In genomic region chr1:37456614-37457013, GRCh38 we compare ENCODE assay signal across 2 cellular contexts.
TF ChIP-seq lines count a peak whose summit lies in the region.

No MANE protein-coding gene starts in this region.

TF ChIP-seq in K562, 482 proteins besides CTCF, POLR2A, EP300 and RAD21:
- TF ChIP-seq ASH1L (IDR thresholded peaks at IDR 0.05; ENCODE audit: borderline replicate concordance, low read depth, partially characterized antibody) (no peak), ZNF77 (CRISPR knock-in tag; IDR thresholded peaks at IDR 0.05) (no peak), RBM25 (IDR thresholded peaks at IDR 0.05; ENCODE audit: low read depth, low read length, severe bottlenecking) (peak; percentile 82), PPARD (CRISPR knock-in tag; IDR thresholded peaks at IDR 0.05) (no peak), ZFP36 (IDR thresholded peaks at IDR 0.05; ENCODE audit: low read depth, low read length, partially characterized antibody) (peak; percentile 65), MAFK (IDR thresholded peaks at IDR 0.05; ENCODE audit: low read length) (no peak), NR2C2 (CRISPR knock-in tag; IDR thresholded peaks at IDR 0.05) (no peak), NR2C2 (tag; IDR thresholded peaks at IDR 0.05) (no peak)

TF ChIP-seq in SK-N-SH treated with all-trans-retinoic acid at 6 μM for 48 hours, 23 proteins besides CTCF, POLR2A, EP300 and RAD21:
- TF ChIP-seq ZFP3 (CRISPR knock-in tag; IDR thresholded peaks at IDR 0.05) = no peak
- no peak for TF ChIP-seq ISL1 (CRISPR knock-in tag; IDR thresholded peaks at IDR 0.05)
- no peak for TF ChIP-seq RARB (CRISPR knock-in tag; IDR thresholded peaks at IDR 0.05)
- no peak for TF ChIP-seq CSRNP3 (CRISPR knock-in tag; IDR thresholded peaks at IDR 0.05)
- no peak for TF ChIP-seq TOX (CRISPR knock-in tag; IDR thresholded peaks at IDR 0.05; ENCODE audit: borderline replicate concordance)
- TF ChIP-seq CSDC2 (CRISPR knock-in tag; IDR thresholded peaks at IDR 0.05) = no peak
- no peak for TF ChIP-seq ARNTL (CRISPR knock-in tag; IDR thresholded peaks at IDR 0.05; ENCODE audit: borderline replicate concordance, low read depth)
- no peak for TF ChIP-seq ESRRG (CRISPR knock-in tag; IDR thresholded peaks at IDR 0.05)
- TF ChIP-seq ZC3H10 (CRISPR knock-in tag; IDR thresholded peaks at IDR 0.05) = no peak
- no peak for TF ChIP-seq BACH2 (CRISPR knock-in tag; IDR thresholded peaks at IDR 0.05; ENCODE audit: borderline replicate concordance)
- no peak for TF ChIP-seq PATZ1 (CRISPR knock-in tag; IDR thresholded peaks at IDR 0.05; ENCODE audit: borderline replicate concordance)
- TF ChIP-seq SNAI2 (CRISPR knock-in tag; IDR thresholded peaks at IDR 0.05) = no peak
- TF ChIP-seq TSHZ2 (CRISPR knock-in tag; IDR thresholded peaks at IDR 0.05) = no peak
- no peak for TF ChIP-seq ZNF565 (CRISPR knock-in tag; conservative IDR thresholded peaks at IDR 0.05; ENCODE audit: low read depth)
- TF ChIP-seq TCF4 (CRISPR knock-in tag; IDR thresholded peaks at IDR 0.05; ENCODE audit: borderline replicate concordance) = no peak
- no peak for TF ChIP-seq ZNF70 (CRISPR knock-in tag; IDR thresholded peaks at IDR 0.05)
- TF ChIP-seq GLIS3 (CRISPR knock-in tag; IDR thresholded peaks at IDR 0.05) = no peak
- TF ChIP-seq OSR1 (CRISPR knock-in tag; IDR thresholded peaks at IDR 0.05) = no peak
- TF ChIP-seq ZNF8 (CRISPR knock-in tag; IDR thresholded peaks at IDR 0.05) = no peak
